8 cellular contexts compared by ENCODE assay signal in genomic region chr11:58576792-58577440, GRCh38. TPM values are rescaled to one million over a fixed set of nuclear protein-coding genes. Genes with fewer than 3 reads are reported as not detected.
DNase-seq lines count a peak whose midpoint lies in the region; ATAC-seq and TF ChIP-seq lines count a peak whose summit lies in the region.

No MANE protein-coding gene starts in this region.

- H3K9ac ChIP-seq in BLaER1 treated with 17β-estradiol and CSF1 and Interleukin-3, amounts not matched to agents 10 nM and 100 nM = peak overlapping the region; percentile 98 to 100 (median 100)

- peak overlapping the region; percentile 67 to 98 (median 84) for H3K4me3 ChIP-seq in BLaER1 treated with 17β-estradiol and CSF1 and Interleukin-3, amounts not matched to agents 10 nM and 100 nM
- H3K4me3 ChIP-seq in H7 (ENCODE audit: insufficient read depth, low read depth, low read length) (peak overlapping the region; percentile 92), esophagus squamous epithelium (peak overlapping the region in 3 of 4 donors; percentile 95 to 97 (median 95)), osteoblast (ENCODE audit: insufficient read depth, low read length) (peak overlapping the region; percentile 89)

- H3K36me3 ChIP-seq in BLaER1 treated with 17β-estradiol and CSF1 and Interleukin-3, amounts not matched to agents 10 nM and 100 nM = peaks cover 0 to 14% (median 8%) of the 10 kb centered on the region in 11 experiments; a peak in 18 of 22 replicates
- H3K36me3 ChIP-seq in H7 (replicated peaks; ENCODE audit: control insufficient read depth, insufficient read depth, low read length) = no peaks in the 10 kb centered on the region
- no peaks in the 10 kb centered on the region for H3K36me3 ChIP-seq in esophagus squamous epithelium
- peaks cover 5% of the 10 kb centered on the region for H3K36me3 ChIP-seq in osteoblast (ENCODE audit: insufficient read depth, low read length)

- no peak for DNase-seq in H7
- peak; percentile 63 for DNase-seq in SW480 (ENCODE audit: low spot score)
- DNase-seq in esophagus squamous epithelium (lab: John Stamatoyannopoulos, UW) = no peak
- no peak for DNase-seq in osteoblast (ENCODE audit: insufficient read length, low spot score, missing footprints)
- DNase-seq in cortex of kidney (lab: John Stamatoyannopoulos, UW) = no peak

- ATAC-seq in HG02642 (IDR thresholded peaks at IDR 0.05; ENCODE audit: poor library complexity, unreplicated experiment) = no peak
- no peak for ATAC-seq in GM21360 (IDR thresholded peaks at IDR 0.05; ENCODE audit: unreplicated experiment)

- no peak for TF ChIP-seq POLR2A in esophagus squamous epithelium (IDR thresholded peaks at IDR 0.05)

- no peaks in the 10 kb centered on the region for H3K9me3 ChIP-seq in BLaER1 treated with 17β-estradiol and CSF1 and Interleukin-3, amounts not matched to agents 10 nM and 100 nM (replicated peaks in 1 of 11)
- no peaks in the 10 kb centered on the region for H3K9me3 ChIP-seq in esophagus squamous epithelium
- H3K9me3 ChIP-seq in osteoblast (ENCODE audit: low read depth, low read length) = no peaks in the 10 kb centered on the region

- 28 to 44% methylated on average over 7 of the region's 7 CpGs for WGBS in esophagus squamous epithelium, 2 donors

- H3K27me3 ChIP-seq in BLaER1 treated with 17β-estradiol and CSF1 and Interleukin-3, amounts not matched to agents 10 nM and 100 nM = no peaks in the 10 kb centered on the region
- H3K27me3 ChIP-seq in H7 (ENCODE audit: control insufficient read depth, insufficient read depth, low read length) (no peaks in the 10 kb centered on the region), esophagus squamous epithelium (no peaks in the 10 kb centered on the region), osteoblast (ENCODE audit: insufficient read depth, low read length) (no peaks in the 10 kb centered on the region)

- intact Hi-C loops in esophagus squamous epithelium (cut with DNase I) = no loop called here

- H4K20me1 ChIP-seq in BLaER1 treated with 17β-estradiol and CSF1 and Interleukin-3, amounts not matched to agents 10 nM and 100 nM = peaks cover 12 to 23% (median 21%) of the 10 kb centered on the region in 11 experiments; a peak in 20 of 22 replicates
- peaks cover 3% of the 10 kb centered on the region for H4K20me1 ChIP-seq in osteoblast (ENCODE audit: insufficient read depth, low read length)

- H3K27ac ChIP-seq in BLaER1 treated with 17β-estradiol and CSF1 and Interleukin-3, amounts not matched to agents 10 nM and 100 nM = peak overlapping the region; percentile 98 to 100 (median 100)
- H3K27ac ChIP-seq in esophagus squamous epithelium (peak overlapping the region; percentile 95 to 100 (median 100)), osteoblast (ENCODE audit: low read depth, low read length) (peak overlapping the region; percentile 100)

- no peak overlapping the region for H2AFZ ChIP-seq in osteoblast (ENCODE audit: low read length)

- TF ChIP-seq CTCF in esophagus squamous epithelium (IDR thresholded peaks at IDR 0.05) = peak in 2 of 6 experiments; percentile 29 to 40
- peak; percentile 58 for TF ChIP-seq CTCF in osteoblast (IDR thresholded peaks at IDR 0.05; ENCODE audit: extremely low read depth, low read depth, low read length)

- peaks cover 39% of the 10 kb centered on the region for H3K79me2 ChIP-seq in osteoblast (ENCODE audit: insufficient read depth, low read length)

- peak overlapping the region; percentile 83 to 96 (median 89) for H3K4me2 ChIP-seq in BLaER1 treated with 17β-estradiol and CSF1 and Interleukin-3, amounts not matched to agents 10 nM and 100 nM
- peak overlapping the region; percentile 98 for H3K4me2 ChIP-seq in osteoblast (ENCODE audit: insufficient read depth, low read length)

- H3K4me1 ChIP-seq in BLaER1 treated with 17β-estradiol and CSF1 and Interleukin-3, amounts not matched to agents 10 nM and 100 nM = peaks cover 43 to 65% (median 62%) of the 10 kb centered on the region in 10 experiments
- peaks cover 16 to 73% (median 63%) of the 10 kb centered on the region in 3 donors for H3K4me1 ChIP-seq in esophagus squamous epithelium
- H3K4me1 ChIP-seq in osteoblast (ENCODE audit: insufficient read depth, low read length) = peaks cover 58% of the 10 kb centered on the region

RNA-seq across cellular contexts. Expression of gene LPXN, which starts 1.3 kb away (rescaled TPM):
- 2.2 and 2.8 TPM in 2 replicates for total RNA-seq in H7 (2014; rRNA removed; shearing (Covaris generic))
- total RNA-seq in esophagus squamous epithelium (10 to 100 TPM in 1 of 4 donors, 1 to 10 TPM in 3; 1.7 to 12.4 (median 4.4) TPM), osteoblast (8.5 and 14.5 TPM in 2 replicates)

RNA-seq across cellular contexts. Expression of gene ZFP91, which starts 1.9 kb away (rescaled TPM):
- 20.5 and 28.3 TPM in 2 replicates for total RNA-seq in H7 (2014; rRNA removed; shearing (Covaris generic))
- total RNA-seq in esophagus squamous epithelium (10 to 100 TPM; 26.6 to 48.6 (median 40.5) TPM), osteoblast (61.2 and 62.5 TPM in 2 replicates)

RNA-seq across cellular contexts. Expression of gene CNTF, which starts 45.5 kb away (rescaled TPM):
- 0.26 and 0.73 TPM in 2 replicates for total RNA-seq in H7 (2014; rRNA removed; shearing (Covaris generic))
- total RNA-seq in esophagus squamous epithelium = 1 to 10 TPM in 2 of 4 donors, under 1 TPM in 2; 0.53 to 3.2 (median 1.2) TPM
- total RNA-seq in osteoblast = 1.4 and 1.8 TPM in 2 replicates
